ENCODE assay signal across 25 cellular contexts in the genomic region with DNA sequence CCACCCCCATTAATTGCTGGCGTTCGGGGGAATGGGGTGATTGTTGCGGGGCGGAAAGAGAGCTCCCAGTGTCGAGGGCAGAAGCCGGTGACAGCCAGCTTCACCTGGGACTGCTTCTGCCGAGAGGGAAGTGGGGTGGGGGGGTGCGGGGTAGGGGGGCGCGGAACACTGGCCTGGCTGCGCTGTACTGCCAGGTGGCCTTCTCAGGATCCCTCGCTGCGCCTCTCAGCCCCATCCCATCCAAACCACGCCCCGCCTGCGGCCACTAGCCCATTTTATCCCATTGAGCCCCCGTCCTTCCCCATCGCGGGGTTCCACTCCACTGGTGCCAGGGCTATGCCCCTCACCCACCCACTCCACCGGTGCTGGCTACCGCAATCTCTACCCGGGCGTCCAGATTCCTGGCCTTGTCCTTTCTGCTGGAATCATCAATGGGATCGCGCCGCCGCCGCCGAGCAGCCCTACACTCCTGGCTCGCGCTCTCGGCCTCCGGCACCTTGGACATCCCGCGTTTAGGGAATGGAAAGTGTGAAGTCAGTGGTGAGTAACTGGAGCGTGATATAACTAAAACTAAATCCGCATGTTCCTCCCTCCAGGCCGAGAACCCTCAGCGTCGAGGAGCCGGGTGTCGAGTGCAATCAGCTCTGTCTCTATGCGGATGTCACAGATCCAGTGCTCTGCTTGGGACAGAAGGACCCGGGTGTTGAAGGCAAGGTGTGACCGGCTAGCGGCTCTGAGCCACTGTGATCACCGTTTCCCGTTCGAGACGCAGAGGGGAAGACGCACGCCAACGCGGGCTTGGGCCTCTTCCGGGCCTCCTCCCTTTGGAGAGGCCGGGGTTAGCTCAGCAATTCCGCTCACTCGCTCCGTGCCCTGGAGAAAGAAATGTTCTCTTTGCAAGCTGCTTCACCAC. TPM values are rescaled to one million over a fixed set of nuclear protein-coding genes. Genes with fewer than 3 reads are reported as not detected.
DNase-seq lines count a peak whose midpoint lies in the region; ATAC-seq, FAIRE-seq and TF ChIP-seq lines count a peak whose summit lies in the region.
"Had no signal": no experiment of that assay in that cellular context is flagged by ENCODE, and none has a peak within 500 bp of the region (broad histone marks: within the 10 kb centered on the region; RNA-seq: fewer than 3 reads in every experiment).

No MANE protein-coding gene starts in this region.

- intact Hi-C loops in kidney (cut with DNase I) (no loop called here), esophagus squamous epithelium (cut with DNase I) (no loop called here), A673 (cut with micrococcal nuclease; ENCODE audit: unreplicated experiment) (no loop called here), left cardiac atrium (cut with DNase I) (no loop called here)

- peaks cover 7% of the 10 kb centered on the region for H3K9me3 Mint-ChIP-seq in activated naive CD8-positive, alpha-beta T cell treated with anti-CD3 and anti-CD28 coated beads, Interleukin-2, amount 10 ng/mL, durations not matched to agents 7 days and 5 days
- H3K9me3 Mint-ChIP-seq in activated naive CD8-positive, alpha-beta T cell treated with anti-CD3 and anti-CD28 coated beads, Interleukin-2, amount 50 U/mL, for 24 hours = no peaks in the 10 kb centered on the region
- peaks cover 0 to 10% (median 0%) of the 10 kb centered on the region in 3 donors for H3K9me3 Mint-ChIP-seq in IgD-negative memory B cell
- H3K9me3 Mint-ChIP-seq: activated T-helper 17 cell treated with anti-CD3 and anti-CD28 coated beads, Interleukin-2, amount 50 U/mL, for 72 hours; CD8-positive, alpha-beta T cell had no signal

- peaks cover 7 to 11% of the 10 kb centered on the region in 2 donors for H3K9me3 ChIP-seq in kidney (ENCODE audit: control insufficient read depth in 1 of 2, low read length in 2 of 2)
- peaks cover 0 to 20% (median 13%) of the 10 kb centered on the region in 3 donors for H3K9me3 ChIP-seq in esophagus squamous epithelium
- no peaks in the 10 kb centered on the region for H3K9me3 ChIP-seq in A673 (ENCODE audit: low read depth, low read length, poor library complexity, severe bottlenecking)
- H3K9me3 ChIP-seq: colonic mucosa, upper lobe of right lung had no signal

- peak overlapping the region; percentile 24 for H3K27ac Mint-ChIP-seq in activated naive CD8-positive, alpha-beta T cell treated with anti-CD3 and anti-CD28 coated beads, Interleukin-2, amount 10 ng/mL, durations not matched to agents 7 days and 5 days
- H3K27ac Mint-ChIP-seq in activated naive CD8-positive, alpha-beta T cell treated with anti-CD3 and anti-CD28 coated beads, Interleukin-2, amount 50 U/mL, for 24 hours = no peak overlapping the region
- H3K27ac Mint-ChIP-seq in IgD-negative memory B cell = peak overlapping the region; percentile 73 to 94 (median 76)
- H3K27ac Mint-ChIP-seq: activated T-helper 17 cell treated with anti-CD3 and anti-CD28 coated beads, Interleukin-2, amount 50 U/mL, for 72 hours; CD8-positive, alpha-beta T cell; nephron progenitor cell had no signal

- TF ChIP-seq POLR2A in esophagus squamous epithelium (IDR thresholded peaks at IDR 0.05) = no peak

- H3K4me1 ChIP-seq in kidney (ENCODE audit: control insufficient read depth in 1 of 2, insufficient read depth in 1 of 2, low read depth in 1 of 2, low read length in 2 of 2) (no peaks in the 10 kb centered on the region), esophagus squamous epithelium (peaks cover 0 to 31% (median 5%) of the 10 kb centered on the region in 3 donors), A673 (ENCODE audit: insufficient read depth, low read length, poor library complexity, severe bottlenecking) (peaks cover 11% of the 10 kb centered on the region)
- H3K4me1 ChIP-seq: colonic mucosa had no signal

- ATAC-seq in activated naive CD8-positive, alpha-beta T cell treated with anti-CD3 and anti-CD28 coated beads, Interleukin-2, amount 10 ng/mL, durations not matched to agents 7 days and 5 days (ENCODE audit: low read depth) = no peak
- ATAC-seq in activated naive CD8-positive, alpha-beta T cell treated with anti-CD3 and anti-CD28 coated beads, Interleukin-2, amount 50 U/mL, for 24 hours = no peak
- ATAC-seq in left cardiac atrium = no peak
- ATAC-seq: CD8-positive, alpha-beta T cell; left lung had no signal

- DNase-seq in activated naive CD8-positive, alpha-beta T cell treated with anti-CD3 and anti-CD28 coated beads, Interleukin-2, amount 10 ng/mL, durations not matched to agents 7 days and 5 days = no peak
- no peak for DNase-seq in activated naive CD8-positive, alpha-beta T cell treated with anti-CD3 and anti-CD28 coated beads, Interleukin-2, amount 50 U/mL, for 24 hours
- peak; percentile 46 for DNase-seq in kidney
- DNase-seq in esophagus squamous epithelium (lab: John Stamatoyannopoulos, UW) = no peak
- DNase-seq in GOT3 (lab: John Stamatoyannopoulos, UW) = no peak
- DNase-seq in A673 (ENCODE audit: low spot score) = no peak
- DNase-seq in left cardiac atrium = no peak
- DNase-seq: brain microvascular endothelial cell; CD8-positive, alpha-beta T cell; colonic mucosa; NCI-H1105; NCI-H2029 treated with DMSO at 0.1 percent for 48 hours; NCI-H345; nephron progenitor cell; OCI-M1; sigmoid colon; stimulated activated CD4-positive, alpha-beta T cell treated with anti-CD3 and anti-CD28 coated beads, Interleukin-15, amount 100 ng/mL, for 24 hours; SW 1271; upper lobe of right lung had no signal

- H3K27me3 Mint-ChIP-seq in activated naive CD8-positive, alpha-beta T cell treated with anti-CD3 and anti-CD28 coated beads, Interleukin-2, amount 10 ng/mL, durations not matched to agents 7 days and 5 days = peaks cover 82% of the 10 kb centered on the region
- peaks cover 79% of the 10 kb centered on the region for H3K27me3 Mint-ChIP-seq in activated naive CD8-positive, alpha-beta T cell treated with anti-CD3 and anti-CD28 coated beads, Interleukin-2, amount 50 U/mL, for 24 hours
- peaks cover 63% of the 10 kb centered on the region for H3K27me3 Mint-ChIP-seq in IgD-negative memory B cell

- no peak overlapping the region for H3K4me3 ChIP-seq in kidney (ENCODE audit: low read length in 2 of 2)
- peak overlapping the region in 1 of 4 donors; percentile 8 for H3K4me3 ChIP-seq in esophagus squamous epithelium
- no peak overlapping the region for H3K4me3 ChIP-seq in A673 (ENCODE audit: low read depth, low read length, poor library complexity, severe bottlenecking)
- H3K4me3 ChIP-seq: colonic mucosa, left lung, sigmoid colon, upper lobe of right lung had no signal

- H3K27ac ChIP-seq in kidney (ENCODE audit: low read depth in 2 of 2, low read length in 2 of 2) = no peak overlapping the region
- no peak overlapping the region for H3K27ac ChIP-seq in esophagus squamous epithelium
- no peak overlapping the region for H3K27ac ChIP-seq in A673 (ENCODE audit: low read depth, low read length, poor library complexity, severe bottlenecking)
- H3K27ac ChIP-seq: brain microvascular endothelial cell, colonic mucosa, left lung, sigmoid colon, upper lobe of right lung had no signal

- WGBS in esophagus squamous epithelium, 2 donors = 26 to 33% methylated on average over 35 to 39 of the region's 59 CpGs

- H3K36me3 ChIP-seq in kidney (ENCODE audit: control insufficient read depth in 1 of 2, insufficient read depth in 2 of 2, low read length in 2 of 2) (no peaks in the 10 kb centered on the region), esophagus squamous epithelium (peaks cover 0 to 5% (median 0%) of the 10 kb centered on the region in 3 donors), A673 (ENCODE audit: insufficient read depth, low read length, poor library complexity, severe bottlenecking) (no peaks in the 10 kb centered on the region)
- H3K36me3 ChIP-seq: brain microvascular endothelial cell, colonic mucosa, left lung, sigmoid colon, upper lobe of right lung had no signal

- CTCF ChIA-PET in A673 (lab: Charles Lee) = no interaction called here

- H3K4me3 Mint-ChIP-seq in activated naive CD8-positive, alpha-beta T cell treated with anti-CD3 and anti-CD28 coated beads, Interleukin-2, amount 10 ng/mL, durations not matched to agents 7 days and 5 days = no peak overlapping the region
- H3K4me3 Mint-ChIP-seq in activated naive CD8-positive, alpha-beta T cell treated with anti-CD3 and anti-CD28 coated beads, Interleukin-2, amount 50 U/mL, for 24 hours = no peak overlapping the region
- peak overlapping the region; percentile 12 to 69 (median 40) for H3K4me3 Mint-ChIP-seq in IgD-negative memory B cell
- H3K4me3 Mint-ChIP-seq: CD8-positive, alpha-beta T cell; nephron progenitor cell had no signal

- peaks cover 1% of the 10 kb centered on the region for H3K36me3 Mint-ChIP-seq in activated naive CD8-positive, alpha-beta T cell treated with anti-CD3 and anti-CD28 coated beads, Interleukin-2, amount 10 ng/mL, durations not matched to agents 7 days and 5 days
- peaks cover 7% of the 10 kb centered on the region for H3K36me3 Mint-ChIP-seq in activated naive CD8-positive, alpha-beta T cell treated with anti-CD3 and anti-CD28 coated beads, Interleukin-2, amount 50 U/mL, for 24 hours (ENCODE audit: low read depth)
- H3K36me3 Mint-ChIP-seq in IgD-negative memory B cell = peaks cover 1% of the 10 kb centered on the region
- H3K36me3 Mint-ChIP-seq: CD8-positive, alpha-beta T cell had no signal

- FAIRE-seq in kidney (lab: Jason Lieb, UNC) = no peak
- FAIRE-seq: GM12892, HepG2, TTC549 had no signal

- TF ChIP-seq CTCF in kidney (IDR thresholded peaks at IDR 0.05; ENCODE audit: borderline replicate concordance, extremely low read depth, insufficient read depth) (no peak), esophagus squamous epithelium (IDR thresholded peaks at IDR 0.05) (no peak), A673 (conservative IDR thresholded peaks at IDR 0.05; ENCODE audit: low read depth, low read length) (no peak)

- BruUV-seq in A673 (replicated peaks; lab: Mats Ljungman, UMichigan) = no TSS peak

- H3K27me3 ChIP-seq in esophagus squamous epithelium (peaks cover 32 to 99% (median 56%) of the 10 kb centered on the region in 4 donors), A673 (replicated peaks; ENCODE audit: insufficient read depth, low read depth, low read length, poor library complexity) (no peaks in the 10 kb centered on the region)

- H3K4me1 Mint-ChIP-seq in activated naive CD8-positive, alpha-beta T cell treated with anti-CD3 and anti-CD28 coated beads, Interleukin-2, amount 10 ng/mL, durations not matched to agents 7 days and 5 days = peaks cover 15% of the 10 kb centered on the region
- H3K4me1 Mint-ChIP-seq in activated naive CD8-positive, alpha-beta T cell treated with anti-CD3 and anti-CD28 coated beads, Interleukin-2, amount 50 U/mL, for 24 hours = peaks cover 24% of the 10 kb centered on the region
- H3K4me1 Mint-ChIP-seq in IgD-negative memory B cell = peaks cover 9 to 13% (median 11%) of the 10 kb centered on the region in 3 donors

- POLR2A ChIA-PET in activated naive CD8-positive, alpha-beta T cell treated with anti-CD3 and anti-CD28 coated beads, Interleukin-2, amount 10 ng/mL, durations not matched to agents 7 days and 5 days (lab: Charles Lee) = no interaction called here
- POLR2A ChIA-PET in A673 (lab: Charles Lee; ENCODE audit: low non-redundant PET) = no interaction called here

- no peak overlapping the region for H3K9ac ChIP-seq in kidney (ENCODE audit: low read length in 2 of 2)

RNA-seq across cellular contexts. Expression of gene NKX3-2, which starts 20.5 kb away (rescaled TPM):
- not detected for total RNA-seq in activated naive CD8-positive, alpha-beta T cell treated with anti-CD3 and anti-CD28 coated beads, Interleukin-2, amount 10 ng/mL, durations not matched to agents 7 days and 5 days
- polyA plus RNA-seq in IgD-negative memory B cell = not detected
- not detected for total RNA-seq in kidney
- polyA plus RNA-seq in kidney (ENCODE audit: insufficient read depth, low read depth, low replicate concordance) = 0.17 TPM
- under 1 TPM in 2 of 4 donors, not detected in 2; 0.19 to 0.62 TPM for total RNA-seq in esophagus squamous epithelium
- total RNA-seq in A673 (2021) = 2.4 and 3.1 TPM in 2 replicates
- total RNA-seq in left cardiac atrium = not detected
- total RNA-seq: activated T-helper 17 cell treated with anti-CD3 and anti-CD28 coated beads, Interleukin-2, amount 50 U/mL, for 72 hours; CD8-positive, alpha-beta T cell; left lung; upper lobe of right lung had no signal

RNA-seq across cellular contexts. Expression of gene RAB28, which starts 39.7 kb away (rescaled TPM):
- 10 to 100 TPM; 16.4 to 18.5 TPM for total RNA-seq in activated naive CD8-positive, alpha-beta T cell treated with anti-CD3 and anti-CD28 coated beads, Interleukin-2, amount 10 ng/mL, durations not matched to agents 7 days and 5 days
- polyA plus RNA-seq in IgD-negative memory B cell (12.1 TPM), kidney (ENCODE audit: insufficient read depth, low read depth, low replicate concordance) (19.1 TPM)
- total RNA-seq in kidney (16.2 TPM), esophagus squamous epithelium (10 to 100 TPM in 3 of 4 donors, 1 to 10 TPM in 1; 5.8 to 19.5 (median 14.2) TPM), A673 (2021) (22.6 and 24.8 TPM in 2 replicates), left cardiac atrium (10 to 100 TPM; 15.9 to 18.5 TPM)

Comparison
In these comparisons a context has a peak if more than half of its experiments do, and no peak if none do; other contexts are left out.
1. H3K4me3 Mint-ChIP-seq: peak in IgD-negative memory B cell (4 of 4); none in activated naive CD8-positive, alpha-beta T cell treated with anti-CD3 and anti-CD28 coated beads, Interleukin-2, amount 10 ng/mL, durations not matched to agents 7 days and 5 days (single experiment) and activated naive CD8-positive, alpha-beta T cell treated with anti-CD3 and anti-CD28 coated beads, Interleukin-2, amount 50 U/mL, for 24 hours (single experiment).